ENCODE assay signal across 30 cellular contexts in genomic region chr11:7450836-7451235, GRCh38. TPM values are rescaled to one million over a fixed set of nuclear protein-coding genes. Genes with fewer than 3 reads are reported as not detected.
"Had no signal": no experiment of that assay in that cellular context is flagged by ENCODE, and none has a peak within 500 bp of the region (broad histone marks: within the 10 kb centered on the region; RNA-seq: fewer than 3 reads in every experiment).

No MANE protein-coding gene starts in this region.

- H3K27me3 ChIP-seq: adrenal gland, body of pancreas, breast epithelium, cardiac muscle cell, esophagus squamous epithelium had no signal

- H3K27ac ChIP-seq: adrenal gland, body of pancreas, breast epithelium, cardiac muscle cell, epithelial cell of prostate, esophagus squamous epithelium had no signal

- ATAC-seq: activated naive CD8-positive, alpha-beta T cell treated with anti-CD3 and anti-CD28 coated beads, Interleukin-2, amount 50 U/mL, for 24 hours; activated T-cell treated with anti-CD3 and anti-CD28 coated beads, Interleukin-2, amount 50 U/mL, for 72 hours; body of pancreas had no signal

- H3K27ac Mint-ChIP-seq: activated CD4-positive, alpha-beta memory T cell treated with anti-CD3 and anti-CD28 coated beads, Interleukin-2, amount 10 ng/mL, durations not matched to agents 7 days and 5 days; activated CD4-positive, alpha-beta T cell treated with anti-CD3 and anti-CD28 coated beads, Interleukin-2, amount 10 ng/mL, durations not matched to agents 7 days and 5 days; activated naive CD4-positive, alpha-beta T cell treated with anti-CD3 and anti-CD28 coated beads for 36 hours; activated naive CD4-positive, alpha-beta T cell treated with anti-CD3 and anti-CD28 coated beads, Interleukin-2, amount 50 U/mL, for 24 hours; activated naive CD8-positive, alpha-beta T cell treated with anti-CD3 and anti-CD28 coated beads for 36 hours; activated naive CD8-positive, alpha-beta T cell treated with anti-CD3 and anti-CD28 coated beads, Interleukin-2, amount 50 U/mL, for 24 hours; activated T-cell treated with anti-CD3 and anti-CD28 coated beads, Interleukin-2, amount 50 U/mL, for 24 hours; activated T-cell treated with anti-CD3 and anti-CD28 coated beads, Interleukin-2, amount 50 U/mL, for 72 hours had no signal

- H3K27me3 Mint-ChIP-seq: activated CD4-positive, alpha-beta T cell treated with anti-CD3 and anti-CD28 coated beads, Interleukin-2, amount 10 ng/mL, durations not matched to agents 7 days and 5 days; activated naive CD4-positive, alpha-beta T cell treated with anti-CD3 and anti-CD28 coated beads, Interleukin-2, amount 50 U/mL, for 24 hours; activated naive CD8-positive, alpha-beta T cell treated with anti-CD3 and anti-CD28 coated beads for 36 hours; activated naive CD8-positive, alpha-beta T cell treated with anti-CD3 and anti-CD28 coated beads, Interleukin-2, amount 50 U/mL, for 24 hours; activated T-cell treated with anti-CD3 and anti-CD28 coated beads, Interleukin-2, amount 50 U/mL, for 24 hours had no signal

- H3K9me3 ChIP-seq: adrenal gland, body of pancreas, breast epithelium, esophagus squamous epithelium had no signal

- DNase-seq: activated CD4-positive, alpha-beta memory T cell treated with anti-CD3 and anti-CD28 coated beads, Interleukin-2, amount 10 ng/mL, durations not matched to agents 7 days and 5 days; activated CD4-positive, alpha-beta T cell treated with anti-CD3 and anti-CD28 coated beads for 1 hour; activated CD4-positive, alpha-beta T cell treated with anti-CD3 and anti-CD28 coated beads for 4 hours; activated CD4-positive, alpha-beta T cell treated with anti-CD3 and anti-CD28 coated beads, Interleukin-2, amount 10 ng/mL, durations not matched to agents 7 days and 5 days; activated CD4-positive, alpha-beta T cell treated with anti-CD3 and anti-CD28 coated beads, Interleukin-2, amount 50 U/mL, for 4 hours; activated CD8-positive, alpha-beta memory T cell treated with anti-CD3 and anti-CD28 coated beads, Interleukin-2, amount 50 U/mL, for 48 hours; activated gamma-delta T cell treated with Interleukin-2 at 50 U/mL for 16 hours; activated naive CD4-positive, alpha-beta T cell treated with anti-CD3 and anti-CD28 coated beads for 36 hours; activated naive CD8-positive, alpha-beta T cell treated with anti-CD3 and anti-CD28 coated beads for 36 hours; activated naive CD8-positive, alpha-beta T cell treated with anti-CD3 and anti-CD28 coated beads, Interleukin-2, amount 50 U/mL, for 24 hours; activated T-cell treated with anti-CD3 and anti-CD28 coated beads for 4 hours; activated T-cell treated with anti-CD3 and anti-CD28 coated beads, Interleukin-2, amount 50 U/mL, for 24 hours; activated T-cell treated with anti-CD3 and anti-CD28 coated beads, Interleukin-2, amount 50 U/mL, for 72 hours; adrenal gland; amygdala; aorta; body of pancreas; cortex of kidney; effector CD8-positive, alpha-beta T cell; esophagus squamous epithelium; head of caudate nucleus; T-helper 2 cell had no signal

- H3K9me3 Mint-ChIP-seq: activated CD4-positive, alpha-beta memory T cell treated with anti-CD3 and anti-CD28 coated beads, Interleukin-2, amount 10 ng/mL, durations not matched to agents 7 days and 5 days; activated CD4-positive, alpha-beta T cell treated with anti-CD3 and anti-CD28 coated beads, Interleukin-2, amount 10 ng/mL, durations not matched to agents 7 days and 5 days; activated naive CD4-positive, alpha-beta T cell treated with anti-CD3 and anti-CD28 coated beads for 36 hours; activated naive CD4-positive, alpha-beta T cell treated with anti-CD3 and anti-CD28 coated beads, Interleukin-2, amount 50 U/mL, for 24 hours; activated naive CD8-positive, alpha-beta T cell treated with anti-CD3 and anti-CD28 coated beads for 36 hours; activated naive CD8-positive, alpha-beta T cell treated with anti-CD3 and anti-CD28 coated beads, Interleukin-2, amount 50 U/mL, for 24 hours; activated T-cell treated with anti-CD3 and anti-CD28 coated beads, Interleukin-2, amount 50 U/mL, for 24 hours; activated T-cell treated with anti-CD3 and anti-CD28 coated beads, Interleukin-2, amount 50 U/mL, for 72 hours; central memory CD8-positive, alpha-beta T cell had no signal

- H3K4me3 Mint-ChIP-seq: activated CD4-positive, alpha-beta memory T cell treated with anti-CD3 and anti-CD28 coated beads, Interleukin-2, amount 10 ng/mL, durations not matched to agents 7 days and 5 days; activated CD4-positive, alpha-beta T cell treated with anti-CD3 and anti-CD28 coated beads, Interleukin-2, amount 10 ng/mL, durations not matched to agents 7 days and 5 days; activated naive CD4-positive, alpha-beta T cell treated with anti-CD3 and anti-CD28 coated beads for 36 hours; activated naive CD4-positive, alpha-beta T cell treated with anti-CD3 and anti-CD28 coated beads, Interleukin-2, amount 50 U/mL, for 24 hours; activated naive CD8-positive, alpha-beta T cell treated with anti-CD3 and anti-CD28 coated beads for 36 hours; activated naive CD8-positive, alpha-beta T cell treated with anti-CD3 and anti-CD28 coated beads, Interleukin-2, amount 50 U/mL, for 24 hours; activated T-cell treated with anti-CD3 and anti-CD28 coated beads, Interleukin-2, amount 50 U/mL, for 24 hours; activated T-cell treated with anti-CD3 and anti-CD28 coated beads, Interleukin-2, amount 50 U/mL, for 72 hours; central memory CD8-positive, alpha-beta T cell had no signal

- H3K4me3 ChIP-seq: adrenal gland, body of pancreas, breast epithelium, cardiac muscle cell, esophagus squamous epithelium had no signal

- H3K36me3 ChIP-seq: adrenal gland, breast epithelium, cardiac muscle cell, esophagus squamous epithelium had no signal

- H3K4me1 ChIP-seq: adrenal gland, breast epithelium, esophagus squamous epithelium had no signal

- H3K4me1 Mint-ChIP-seq: activated CD4-positive, alpha-beta memory T cell treated with anti-CD3 and anti-CD28 coated beads, Interleukin-2, amount 10 ng/mL, durations not matched to agents 7 days and 5 days; activated CD4-positive, alpha-beta T cell treated with anti-CD3 and anti-CD28 coated beads, Interleukin-2, amount 10 ng/mL, durations not matched to agents 7 days and 5 days; activated naive CD4-positive, alpha-beta T cell treated with anti-CD3 and anti-CD28 coated beads, Interleukin-2, amount 50 U/mL, for 24 hours; activated naive CD8-positive, alpha-beta T cell treated with anti-CD3 and anti-CD28 coated beads for 36 hours; activated naive CD8-positive, alpha-beta T cell treated with anti-CD3 and anti-CD28 coated beads, Interleukin-2, amount 50 U/mL, for 24 hours; central memory CD8-positive, alpha-beta T cell had no signal

- H3K36me3 Mint-ChIP-seq: activated naive CD4-positive, alpha-beta T cell treated with anti-CD3 and anti-CD28 coated beads, Interleukin-2, amount 50 U/mL, for 24 hours; activated naive CD8-positive, alpha-beta T cell treated with anti-CD3 and anti-CD28 coated beads for 36 hours had no signal

RNA-seq across cellular contexts. Expression of gene OLFML1, which starts 34.5 kb away (rescaled TPM):
- total RNA-seq: activated CD4-positive, alpha-beta memory T cell treated with anti-CD3 and anti-CD28 coated beads, Interleukin-2, amount 10 ng/mL, durations not matched to agents 7 days and 5 days; activated CD4-positive, alpha-beta T cell treated with anti-CD3 and anti-CD28 coated beads, Interleukin-2, amount 10 ng/mL, durations not matched to agents 7 days and 5 days; activated naive CD4-positive, alpha-beta T cell treated with anti-CD3 and anti-CD28 coated beads for 36 hours; activated naive CD8-positive, alpha-beta T cell treated with anti-CD3 and anti-CD28 coated beads for 36 hours; activated T-cell treated with anti-CD3 and anti-CD28 coated beads, Interleukin-2, amount 50 U/mL, for 72 hours; dermis microvascular lymphatic vessel endothelial cell; endothelial cell of umbilical vein; T-helper 1 cell treated with Interleukin-12 subunit alpha and Interleukin-12 subunit beta and Interleukin-4 antibody, amounts not matched to agents 30 ng/mL and 1 ng/mL, for 36 hours had no signal
- polyA plus RNA-seq: endothelial cell of umbilical vein had no signal
